27 cellular contexts compared by ENCODE assay signal in genomic region chr4:156832886-156833285, GRCh38.
"Had no signal": no experiment of that assay in that cellular context is flagged by ENCODE, and none has a peak within 500 bp of the region (broad histone marks: within the 10 kb centered on the region; RNA-seq: fewer than 3 reads in every experiment).

No MANE protein-coding gene starts in this region.

- H3K9me3 ChIP-seq: left lung had no signal

- H3K27me3 ChIP-seq: esophagus squamous epithelium, foreskin keratinocyte, left lung, neural progenitor cell, spleen, tibial nerve had no signal

- H2AFZ ChIP-seq: neural progenitor cell had no signal

- H3K27ac ChIP-seq: epithelial cell of prostate, esophagus squamous epithelium, foreskin keratinocyte, left lung, lower lobe of right lung, neural progenitor cell, spleen, tibial nerve had no signal

- H3K4me3 ChIP-seq: esophagus squamous epithelium, left lung, lower lobe of right lung, neural progenitor cell, spleen, tibial nerve had no signal

- FAIRE-seq: islet of Langerhans had no signal

- H3K4me2 ChIP-seq: neural progenitor cell had no signal

- H3K4me1 ChIP-seq: lower lobe of right lung, neural progenitor cell had no signal

- ATAC-seq: activated CD8-positive, alpha-beta memory T cell treated with anti-CD3 and anti-CD28 coated beads, Interleukin-2, amount 10 ng/mL, durations not matched to agents 7 days and 5 days; activated CD8-positive, alpha-beta T cell treated with anti-CD3 and anti-CD28 coated beads, Interleukin-2, amount 10 ng/mL, durations not matched to agents 7 days and 5 days; activated naive CD4-positive, alpha-beta T cell treated with anti-CD3 and anti-CD28 coated beads, Interleukin-2, amount 50 U/mL, for 72 hours; foreskin keratinocyte; left lung; lower lobe of right lung; natural killer cell; right cardiac atrium; WTC11 had no signal

- H3K36me3 ChIP-seq: esophagus squamous epithelium, left lung, lower lobe of right lung, neural progenitor cell, spleen, tibial nerve had no signal

- H3K9ac ChIP-seq: neural progenitor cell had no signal

- DNase-seq: activated CD4-positive, alpha-beta T cell treated with anti-CD3 and anti-CD28 coated beads for 1 hour; activated CD4-positive, alpha-beta T cell treated with anti-CD3 and anti-CD28 coated beads, Interleukin-2, amount 50 U/mL, for 1 hour; activated CD8-positive, alpha-beta memory T cell treated with anti-CD3 and anti-CD28 coated beads, Interleukin-2, amount 10 ng/mL, durations not matched to agents 7 days and 5 days; activated CD8-positive, alpha-beta T cell treated with anti-CD3 and anti-CD28 coated beads, Interleukin-2, amount 10 ng/mL, durations not matched to agents 7 days and 5 days; activated naive CD4-positive, alpha-beta T cell; activated T-cell treated with anti-CD3 and anti-CD28 coated beads, Interleukin-2, amount 50 U/mL, for 48 hours; aorta; central memory CD4-positive, alpha-beta T cell; dermis blood vessel endothelial cell; effector CD8-positive, alpha-beta T cell; esophagus squamous epithelium; foreskin keratinocyte; left lung; lower lobe of right lung; mesendoderm; natural killer cell; posterior cingulate gyrus; right cardiac atrium; spleen; stimulated activated naive CD4-positive, alpha-beta T cell; SW 1271 had no signal
